ENCODE assay signal across 10 cellular contexts in genomic region chr17:80871341-80871740, GRCh38.
A peak's percentile ranks its signal among the peaks of the same experiment; 100 is the strongest.
DNase-seq lines count a peak whose midpoint lies in the region; ATAC-seq and TF ChIP-seq lines count a peak whose summit lies in the region.
"Had no signal": no experiment of that assay in that cellular context is flagged by ENCODE, and none has a peak within 500 bp of the region (broad histone marks: within the 10 kb centered on the region; RNA-seq: fewer than 3 reads in every experiment).

No MANE protein-coding gene starts in this region.

- H3K23ac ChIP-seq in IMR-90 (ENCODE audit: low read depth, low read length) (peak overlapping the region; percentile 2; the same call in 1 of the 2 replicates), H9 (ENCODE audit: insufficient read length, low read depth, low read length) (no peak overlapping the region)

- TF ChIP-seq CTCF in IMR-90 (conservative IDR thresholded peaks at IDR 0.05; ENCODE audit: low read depth, low read length) (no peak), lower lobe of right lung (IDR thresholded peaks at IDR 0.05) (no peak), H9 (conservative IDR thresholded peaks at IDR 0.05) (no peak)

- no peak overlapping the region for H3T11ph ChIP-seq in H9 (ENCODE audit: low read length)

- H3K79me2 ChIP-seq in H9 (ENCODE audit: insufficient read depth, low read length), result no peaks in the 10 kb centered on the region

- H2BK5ac ChIP-seq in IMR-90 (ENCODE audit: low read depth, low read length, poor library complexity, severe bottlenecking) (no peak overlapping the region), H9 (ENCODE audit: insufficient read length, low read length) (no peak overlapping the region)

- 0 out of 2 replicates have a peak, but pooled peaks have one; percentile 32 for ATAC-seq in IMR-90 (ENCODE audit: low read depth)
- ATAC-seq in lower lobe of right lung, result no peak
- no peak for ATAC-seq in HG03378 (IDR thresholded peaks at IDR 0.05; ENCODE audit: unreplicated experiment)
- no peak for ATAC-seq in GM19324 (IDR thresholded peaks at IDR 0.05; ENCODE audit: low FRiP score, unreplicated experiment)
- ATAC-seq: body of pancreas had no signal

- H2BK120ac ChIP-seq in IMR-90 (ENCODE audit: low read depth, low read length) (peak overlapping the region; percentile 3; the same call in 1 of the 2 replicates), H9 (ENCODE audit: low read depth, low read length, poor library complexity, severe bottlenecking) (no peak overlapping the region)

- H4K5ac ChIP-seq in IMR-90 (ENCODE audit: low read depth, low read length) (no peak overlapping the region), H9 (ENCODE audit: insufficient read length, low read depth, low read length) (no peak overlapping the region)

- H3K27ac Mint-ChIP-seq in activated CD4-positive, alpha-beta memory T cell treated with anti-CD3 and anti-CD28 coated beads for 36 hours, result peak overlapping the region; percentile 47
- H3K27ac Mint-ChIP-seq in H9, result no peak overlapping the region; a peak in 1 of 7 replicates

- intact Hi-C loops in IMR-90 (cut with micrococcal nuclease), result no loop called here
- intact Hi-C loops in activated CD4-positive, alpha-beta memory T cell treated with anti-CD3 and anti-CD28 coated beads for 36 hours (cut with micrococcal nuclease), result no loop called here
- intact Hi-C loops in lower lobe of right lung (cut with DNase I), result no loop called here

- POLR2A ChIA-PET in IMR-90 (lab: Charles Lee; ENCODE audit: unreplicated experiment), result interaction anchor here (0.6 kb wide), 1 partner anchor 395 kb away, joined by 6 read pairs; the partner anchor contains the start of gene NPTX1
- POLR2A ChIA-PET in activated CD4-positive, alpha-beta memory T cell treated with anti-CD3 and anti-CD28 coated beads for 36 hours (lab: Charles Lee), result no interaction called here

- peak overlapping the region in 9 of 11 experiments; percentile 20 to 83 (median 71); a peak in 17 of 22 replicates for H3K27ac ChIP-seq in BLaER1 treated with 17β-estradiol and CSF1 and Interleukin-3, amounts not matched to agents 10 nM and 100 nM
- H3K27ac ChIP-seq in IMR-90 (ENCODE audit: insufficient read depth, low read length), result peak overlapping the region; percentile 23; the same call in 1 of the 2 replicates
- H3K27ac ChIP-seq in lower lobe of right lung, result no peak overlapping the region
- no peak overlapping the region for H3K27ac ChIP-seq in H9 (ENCODE audit: insufficient read length, low read depth, low read length)
- H3K27ac ChIP-seq: body of pancreas had no signal

- H3K4me1 Mint-ChIP-seq in activated CD4-positive, alpha-beta memory T cell treated with anti-CD3 and anti-CD28 coated beads for 36 hours (ENCODE audit: low read depth), result peaks cover 58% of the 10 kb centered on the region
- peaks cover 45 to 60% of the 10 kb centered on the region in 2 experiments for H3K4me1 Mint-ChIP-seq in H9

- H3K14ac ChIP-seq in IMR-90 (replicated peaks; ENCODE audit: low read depth, low read length) (no peak overlapping the region; the same call in 1 of the 2 replicates), H9 (ENCODE audit: insufficient read depth, low read length) (no peak overlapping the region)

- H2AK5ac ChIP-seq in IMR-90 (ENCODE audit: low read depth, low read length) (peak overlapping the region; percentile 49; the same call in 1 of the 2 replicates), H9 (ENCODE audit: insufficient read length, low read length) (no peak overlapping the region)

- H4K91ac ChIP-seq in IMR-90 (ENCODE audit: insufficient read depth, low read depth, low read length) (peak overlapping the region; percentile 39), H9 (ENCODE audit: insufficient read length, low read depth, low read length) (no peak overlapping the region)

- H3K23me2 ChIP-seq in H9 (ENCODE audit: insufficient read length, low read depth, low read length, poor library complexity, severe bottlenecking), result no peaks in the 10 kb centered on the region

- H3K9me3 ChIP-seq in BLaER1 treated with 17β-estradiol and CSF1 and Interleukin-3, amounts not matched to agents 10 nM and 100 nM (replicated peaks in 1 of 11), result no peaks in the 10 kb centered on the region
- H3K9me3 ChIP-seq in IMR-90 (ENCODE audit: control insufficient read depth, insufficient read depth, low read length) (no peaks in the 10 kb centered on the region), lower lobe of right lung (no peaks in the 10 kb centered on the region), H9 (ENCODE audit: control insufficient read depth, low read depth, low read length) (no peaks in the 10 kb centered on the region)
- H3K9me3 ChIP-seq: body of pancreas had no signal

- H3K4me1 ChIP-seq in BLaER1 treated with 17β-estradiol and CSF1 and Interleukin-3, amounts not matched to agents 10 nM and 100 nM, result peaks cover 52 to 69% (median 61%) of the 10 kb centered on the region in 10 experiments
- H3K4me1 ChIP-seq in IMR-90 (ENCODE audit: control insufficient read depth, insufficient read depth, low read length) (peaks cover 16% of the 10 kb centered on the region), lower lobe of right lung (peaks cover 22% of the 10 kb centered on the region), H9 (ENCODE audit: insufficient read depth, low read length) (peaks cover 6% of the 10 kb centered on the region; the same call in 1 of the 2 replicates)
- H3K4me1 ChIP-seq: body of pancreas had no signal

- no peak overlapping the region for H2BK12ac ChIP-seq in H9 (ENCODE audit: insufficient read length, low read depth, low read length)

- H3K36me3 ChIP-seq in BLaER1 treated with 17β-estradiol and CSF1 and Interleukin-3, amounts not matched to agents 10 nM and 100 nM, result peaks cover 0 to 14% (median 9%) of the 10 kb centered on the region in 11 experiments; a peak in 9 of 22 replicates
- H3K36me3 ChIP-seq in IMR-90 (ENCODE audit: control insufficient read depth, insufficient read depth, low read length), result peaks cover 8% of the 10 kb centered on the region
- H3K36me3 ChIP-seq in lower lobe of right lung, result peaks cover 6% of the 10 kb centered on the region

- H4K8ac ChIP-seq in IMR-90 (ENCODE audit: low read depth in 2 of 2, low read length in 2 of 2) (peak overlapping the region in 1 of 2 experiments; percentile 19; a peak in 1 of 4 replicates), H9 (replicated peaks; ENCODE audit: insufficient read length, low read depth, low read length) (no peak overlapping the region)

- no TSS peak for BruUV-seq in IMR-90 (replicated peaks; lab: Mats Ljungman, UMichigan)

- no peak for TF ChIP-seq POLR2A in IMR-90 (IDR thresholded peaks at IDR 0.05; ENCODE audit: low read depth, low read length)

- peaks cover 0 to 36% (median 0%) of the 10 kb centered on the region in 11 experiments; a peak in 8 of 22 replicates for H3K27me3 ChIP-seq in BLaER1 treated with 17β-estradiol and CSF1 and Interleukin-3, amounts not matched to agents 10 nM and 100 nM
- H3K27me3 ChIP-seq in IMR-90 (ENCODE audit: control insufficient read depth, insufficient read depth, low read length), result no peaks in the 10 kb centered on the region
- H3K27me3 ChIP-seq in lower lobe of right lung (ENCODE audit: low read depth), result no peaks in the 10 kb centered on the region
- no peaks in the 10 kb centered on the region for H3K27me3 ChIP-seq in H9 (ENCODE audit: insufficient read depth, low read length)
- H3K27me3 ChIP-seq: body of pancreas had no signal

- 92% methylated on average over 2 of the region's 12 CpGs; no CpG with 5 or more reads in 1 of the 2 experiments for WGBS in IMR-90 (ENCODE audit: extremely low coverage in 2 of 2, insufficient read length in 1 of 2), 2 experiments
- no CpG with 5 or more reads among the region's 12 CpGs for WGBS in H9 (ENCODE audit: extremely low coverage, insufficient read length, low lambda C conversion rate)

- peak overlapping the region; percentile 20 to 57 (median 42); a peak in 15 of 20 replicates for H3K4me3 ChIP-seq in BLaER1 treated with 17β-estradiol and CSF1 and Interleukin-3, amounts not matched to agents 10 nM and 100 nM
- no peak overlapping the region for H3K4me3 ChIP-seq in IMR-90 (ENCODE audit: insufficient read depth, low read depth, low read length)
- no peak overlapping the region for H3K4me3 ChIP-seq in lower lobe of right lung
- H3K4me3 ChIP-seq: body of pancreas had no signal

- H3K4me3 Mint-ChIP-seq in activated CD4-positive, alpha-beta memory T cell treated with anti-CD3 and anti-CD28 coated beads for 36 hours, result no peak overlapping the region
- H3K4me3 Mint-ChIP-seq in H9, result no peak overlapping the region

- H2BK20ac ChIP-seq in IMR-90 (ENCODE audit: low read depth, low read length) (no peak overlapping the region), H9 (ENCODE audit: low read depth, low read length, poor library complexity, severe bottlenecking) (no peak overlapping the region)

- peaks cover 25% of the 10 kb centered on the region for H3K9me1 ChIP-seq in IMR-90 (ENCODE audit: insufficient read depth, low read length)

- peaks cover 0 to 16% of the 10 kb centered on the region in 2 experiments; a peak in 1 of 4 replicates for H3K79me1 ChIP-seq in IMR-90 (ENCODE audit: low read depth in 1 of 2, low read length in 2 of 2)
- H3K79me1 ChIP-seq in H9 (ENCODE audit: insufficient read depth, low read depth, low read length, poor library complexity, severe bottlenecking), result no peaks in the 10 kb centered on the region

- H3K4ac ChIP-seq in IMR-90 (ENCODE audit: low read depth, low read length) (peak overlapping the region; percentile 78; the same call in 1 of the 2 replicates), H9 (ENCODE audit: low read depth, low read length) (no peak overlapping the region)

- no peaks in the 10 kb centered on the region for H3K9me3 Mint-ChIP-seq in activated CD4-positive, alpha-beta memory T cell treated with anti-CD3 and anti-CD28 coated beads for 36 hours
- no peaks in the 10 kb centered on the region for H3K9me3 Mint-ChIP-seq in H9

- H3K4me2 ChIP-seq in BLaER1 treated with 17β-estradiol and CSF1 and Interleukin-3, amounts not matched to agents 10 nM and 100 nM, result peak overlapping the region; percentile 91 to 98 (median 95)
- H3K4me2 ChIP-seq in IMR-90 (ENCODE audit: low read depth, low read length), result no peak overlapping the region; the same call in 1 of the 2 replicates
- H3K4me2 ChIP-seq in H9 (ENCODE audit: insufficient read depth, insufficient read length, low read length), result no peak overlapping the region

- in situ Hi-C loops in IMR-90 (cut with MboI; ENCODE audit: low sequenced_read_pairs), result loop anchor here (10.0 kb wide), 1 partner anchor 447 kb away; no protein-coding TSS in a partner anchor

- H2AFZ ChIP-seq in IMR-90 (replicated peaks; ENCODE audit: low read length, poor library complexity), result no peak overlapping the region
- no peak overlapping the region for H2AFZ ChIP-seq in H9 (ENCODE audit: low read length)

- CTCF ChIA-PET in IMR-90 (lab: Yijun Ruan, JAX), result no interaction called here
- CTCF ChIA-PET in activated CD4-positive, alpha-beta memory T cell treated with anti-CD3 and anti-CD28 coated beads for 36 hours (lab: Charles Lee), result no interaction called here

- peaks cover 0 to 73% (median 18%) of the 10 kb centered on the region in 11 experiments; a peak in 14 of 22 replicates for H4K20me1 ChIP-seq in BLaER1 treated with 17β-estradiol and CSF1 and Interleukin-3, amounts not matched to agents 10 nM and 100 nM
- H4K20me1 ChIP-seq in IMR-90 (ENCODE audit: insufficient read depth, low read length) (no peaks in the 10 kb centered on the region), H9 (ENCODE audit: control insufficient read depth, insufficient read depth, insufficient read length) (no peaks in the 10 kb centered on the region)

- dilution Hi-C loops in IMR-90 (cut with HindIII; ENCODE audit: low sequenced_read_pairs, unreplicated experiment), result no loop called here

- H3K9ac ChIP-seq in BLaER1 treated with 17β-estradiol and CSF1 and Interleukin-3, amounts not matched to agents 10 nM and 100 nM, result peak overlapping the region in 8 of 11 experiments; percentile 33 to 72 (median 54); a peak in 14 of 22 replicates
- H3K9ac ChIP-seq in IMR-90 (ENCODE audit: low read depth, low read length) (no peak overlapping the region), H9 (ENCODE audit: extremely low read depth, insufficient read length, low read length) (no peak overlapping the region)

- no peaks in the 10 kb centered on the region for H3K27me3 Mint-ChIP-seq in activated CD4-positive, alpha-beta memory T cell treated with anti-CD3 and anti-CD28 coated beads for 36 hours
- H3K27me3 Mint-ChIP-seq in H9 (ENCODE audit: low read depth), result no peaks in the 10 kb centered on the region

- H3K56ac ChIP-seq in IMR-90 (ENCODE audit: extremely low read depth, insufficient read depth, low read length) (no peak overlapping the region), H9 (ENCODE audit: insufficient read length, low read depth, low read length) (no peak overlapping the region)

- H2AK9ac ChIP-seq in IMR-90 (replicated peaks; ENCODE audit: low read depth, low read length, poor library complexity), result peak overlapping the region; percentile 17

- no peak for DNase-seq in IMR-90
- DNase-seq in activated CD4-positive, alpha-beta memory T cell treated with anti-CD3 and anti-CD28 coated beads for 36 hours, result peak; percentile 30
- peak; percentile 55 for DNase-seq in lower lobe of right lung
- DNase-seq in NCI-H187 (lab: John Stamatoyannopoulos, UW), result no peak
- DNase-seq in H9, result no peak
- DNase-seq: activated CD8-positive, alpha-beta memory T cell treated with anti-CD3 and anti-CD28 coated beads for 24 hours; body of pancreas had no signal

- no peak for TF ChIP-seq RAD21 in IMR-90 (IDR thresholded peaks at IDR 0.05; ENCODE audit: low read length)

- H2BK15ac ChIP-seq in IMR-90 (ENCODE audit: low read depth, low read length) (no peak overlapping the region), H9 (ENCODE audit: low read depth, low read length) (no peak overlapping the region)

- H3K36me3 Mint-ChIP-seq in activated CD4-positive, alpha-beta memory T cell treated with anti-CD3 and anti-CD28 coated beads for 36 hours, result peaks cover 18% of the 10 kb centered on the region
- H3K36me3 Mint-ChIP-seq in H9 (ENCODE audit: insufficient read depth in 1 of 3, low read depth in 3 of 3), result peaks cover 8 to 12% (median 11%) of the 10 kb centered on the region in 3 experiments

- H3K18ac ChIP-seq in IMR-90 (ENCODE audit: low read depth, low read length) (no peak overlapping the region), H9 (ENCODE audit: insufficient read length, low read depth, low read length) (no peak overlapping the region)

Comparison
In these comparisons a context has a peak if more than half of its experiments do, and no peak if none do; other contexts are left out.
1. H3K27ac ChIP-seq: peak in BLaER1 treated with 17β-estradiol and CSF1 and Interleukin-3, amounts not matched to agents 10 nM and 100 nM (9 of 11) and IMR-90 (single experiment); none in lower lobe of right lung (single experiment) and H9 (single experiment).
2. H3K4me2 ChIP-seq: peak in BLaER1 treated with 17β-estradiol and CSF1 and Interleukin-3, amounts not matched to agents 10 nM and 100 nM (11 of 11); none in IMR-90 (single experiment) and H9 (single experiment).
3. H3K4me3 ChIP-seq: peak in BLaER1 treated with 17β-estradiol and CSF1 and Interleukin-3, amounts not matched to agents 10 nM and 100 nM (10 of 10); none in IMR-90 (single experiment) and lower lobe of right lung (single experiment).
4. H3K9ac ChIP-seq: peak in BLaER1 treated with 17β-estradiol and CSF1 and Interleukin-3, amounts not matched to agents 10 nM and 100 nM (8 of 11); none in IMR-90 (single experiment) and H9 (single experiment).
5. DNase-seq: peak in activated CD4-positive, alpha-beta memory T cell treated with anti-CD3 and anti-CD28 coated beads for 36 hours (single experiment) and lower lobe of right lung (single experiment); none in IMR-90 (single experiment), NCI-H187 (0 of 2) and H9 (single experiment).